ENCODE assay signal across 9 cellular contexts in genomic region chr3:124584552-124585391, GRCh38.
DNase-seq lines count a peak whose midpoint lies in the region; ATAC-seq, FAIRE-seq and TF ChIP-seq lines count a peak whose summit lies in the region.
"Had no signal": no experiment of that assay in that cellular context is flagged by ENCODE, and none has a peak within 500 bp of the region (broad histone marks: within the 10 kb centered on the region; RNA-seq: fewer than 3 reads in every experiment).

No MANE protein-coding gene starts in this region.

- H3K9ac ChIP-seq in GM12878 (ENCODE audit: control insufficient read depth, insufficient read depth, low read length) = no peak overlapping the region
- H3K9ac ChIP-seq in skeletal muscle tissue (ENCODE audit: low read depth in 1 of 3, low read length in 3 of 3) = peak overlapping the region; percentile 82 to 90 (median 89)

- no peak for FAIRE-seq in GM12878 (lab: Jason Lieb, UNC)
- FAIRE-seq: A204.1 had no signal

- peak overlapping the region; percentile 72 to 88 (median 84) for H3K4me3 Mint-ChIP-seq in immature natural killer cell

- H3K27me3 ChIP-seq in GM12878 (replicated peaks in 1 of 2; ENCODE audit: control insufficient read depth in 2 of 2, insufficient read depth in 2 of 2, low read length in 1 of 2) = peaks cover 3 to 10% of the 10 kb centered on the region in 2 experiments; a peak in 2 of 4 replicates
- H3K27me3 ChIP-seq in skeletal muscle tissue (ENCODE audit: control insufficient read depth in 3 of 3, insufficient read depth in 3 of 3, low read length in 3 of 3) = peaks cover 0 to 3% (median 0%) of the 10 kb centered on the region in 3 donors

- no peaks in the 10 kb centered on the region for H4K20me1 ChIP-seq in GM12878 (ENCODE audit: control insufficient read depth, insufficient read depth)

- SMC1A ChIA-PET in GM12878 (lab: Charles Lee; ENCODE audit: uncharacterized antibody, unreplicated experiment) = interaction anchor here (0.7 to 3.6 kb wide), 11 partner anchors 13 to 105 kb away, joined by 3 to 19 read pairs (median 3); no protein-coding TSS in a partner anchor

- peak; percentile 73 for ATAC-seq in GM12878
- ATAC-seq in GM19328 (IDR thresholded peaks at IDR 0.05; ENCODE audit: unreplicated experiment) = no peak

- RAD21 ChIA-PET in GM12878 (lab: Charles Lee; ENCODE audit: unreplicated experiment) = interaction anchor here (1.2 to 6.0 kb wide), 6 partner anchors 8 to 63 kb away, joined by 3 to 21 read pairs (median 8); no protein-coding TSS in a partner anchor

- CTCF ChIA-PET in GM12878 (lab: Yijun Ruan, JAX) = interaction anchor here (0.6 to 2.4 kb wide), 6 partner anchors 8 to 102 kb away, joined by 3 to 7 read pairs (median 3); no protein-coding TSS in a partner anchor

- H3K4me1 ChIP-seq in GM12878 (ENCODE audit: control insufficient read depth, insufficient read depth, low read length) = peaks cover 7% of the 10 kb centered on the region
- peaks cover 17 to 39% (median 21%) of the 10 kb centered on the region in 3 donors for H3K4me1 ChIP-seq in skeletal muscle tissue (ENCODE audit: control insufficient read depth in 3 of 3, insufficient read depth in 3 of 3, low read length in 3 of 3)

- H3K27me3 Mint-ChIP-seq in immature natural killer cell (ENCODE audit: low read depth in 3 of 3) = peaks cover 5 to 30% (median 17%) of the 10 kb centered on the region in 3 donors

- BruUV-seq in GM12878 (replicated peaks; lab: Mats Ljungman, UMichigan) = no TSS peak

- 20% methylated on average over 43 of the region's 59 CpGs for WGBS in GM12878 (ENCODE audit: insufficient coverage, insufficient replicate concordance, low lambda C conversion rate, missing lambda C conversion rate)

- no peak for TF ChIP-seq EP300 in GM12878 (IDR thresholded peaks at IDR 0.05; ENCODE audit: borderline replicate concordance in 1 of 2, control insufficient read depth in 1 of 2, low read depth in 2 of 2, low read length in 2 of 2)

- DNase-seq in NCI-H1436 (lab: John Stamatoyannopoulos, UW) (peak; percentile 10), NCI-H1436 treated with DMSO at 0.1 percent for 48 hours (lab: John Stamatoyannopoulos, UW) (no peak), SK-MEL-5 (ENCODE audit: low read depth, low spot score) (peak; percentile 53), GM12878 (ENCODE audit: low read depth, low spot score) (no peak), immature natural killer cell (peak; percentile 20 to 29 (median 22)), NCI-H1092 treated with DMSO at 0.1 percent for 48 hours (lab: John Stamatoyannopoulos, UW) (no peak)

- H3K36me3 ChIP-seq in GM12878 (ENCODE audit: control insufficient read depth in 2 of 2, insufficient read depth in 2 of 2, low read length in 1 of 2) = no peaks in the 10 kb centered on the region
- H3K36me3 ChIP-seq in skeletal muscle tissue (ENCODE audit: control insufficient read depth in 3 of 3, insufficient read depth in 3 of 3, low read length in 3 of 3) = no peaks in the 10 kb centered on the region

- H3K4me1 Mint-ChIP-seq in immature natural killer cell = peaks cover 17 to 20% of the 10 kb centered on the region in 2 donors

- H3K4me3 ChIP-seq in GM12878 (peak overlapping the region; percentile 61; the same call in 1 of the 2 replicates), skeletal muscle tissue (ENCODE audit: low read length in 3 of 3) (peak overlapping the region; percentile 76 to 85 (median 78))

- POLR2A ChIA-PET in GM12878 (lab: Charles Lee) = interaction anchor here (0.7 to 1.4 kb wide), 8 partner anchors 12 to 67 kb away, joined by 3 to 5 read pairs (median 4); no protein-coding TSS in a partner anchor

- H3K27ac ChIP-seq in GM12878 (ENCODE audit: control insufficient read depth, insufficient read depth) (no peak overlapping the region), skeletal muscle tissue (ENCODE audit: low read depth, low read length) (peak overlapping the region; percentile 87)

- no peaks in the 10 kb centered on the region for H3K9me3 Mint-ChIP-seq in immature natural killer cell

- peaks cover 0 to 5% (median 0%) of the 10 kb centered on the region in 3 donors for H3K36me3 Mint-ChIP-seq in immature natural killer cell

- H3K27ac Mint-ChIP-seq in immature natural killer cell = peak overlapping the region in 3 of 6 donors; percentile 28 to 84 (median 45)

- no peak for TF ChIP-seq RAD21 in GM12878 (IDR thresholded peaks at IDR 0.05; ENCODE audit: insufficient read depth, low read depth, low read length)

- intact Hi-C loops in GM12878 (cut with micrococcal nuclease; ENCODE audit: unreplicated experiment) = loop anchor here (5.0 kb wide), 1 partner anchor 68 kb away; no protein-coding TSS in a partner anchor

- H3K9me3 ChIP-seq in GM12878 (replicated peaks; ENCODE audit: control insufficient read depth, insufficient read depth, low read length) = no peaks in the 10 kb centered on the region
- H3K9me3 ChIP-seq in skeletal muscle tissue (ENCODE audit: control insufficient read depth in 3 of 3, low read length in 3 of 3) = no peaks in the 10 kb centered on the region

- H3K4me2 ChIP-seq in GM12878 (ENCODE audit: control insufficient read depth, insufficient read depth) = peak overlapping the region; percentile 49

- in situ Hi-C loops in SK-MEL-5 (cut with HindIII; ENCODE audit: low pct_unique_long_range_greater_than_20kb, low sequenced_read_pairs) (no loop called here), GM12878 (cut with MboI) (no loop called here)

- TF ChIP-seq CTCF in GM12878 (IDR thresholded peaks at IDR 0.05 in 2 of 3, conservative IDR thresholded peaks at IDR 0.05 in 1 of 3; ENCODE audit: control insufficient read depth in 2 of 3, extremely low read depth in 1 of 3, insufficient read depth in 1 of 3, low read depth in 3 of 3, low read length in 3 of 3) = no peak

- H3K79me2 ChIP-seq in GM12878 (ENCODE audit: control insufficient read depth, insufficient read depth, low read length) = no peaks in the 10 kb centered on the region

- TF ChIP-seq POLR2A in GM12878 (IDR thresholded peaks at IDR 0.05; ENCODE audit: low read depth, low read length) = no peak

- peak overlapping the region; percentile 43; the same call in 1 of the 2 replicates for H2AFZ ChIP-seq in GM12878 (ENCODE audit: control insufficient read depth, low read depth, low read length)

TF ChIP-seq in GM12878, 131 proteins besides CTCF, POLR2A, EP300 and RAD21:
- no peak for TF ChIP-seq ASH2L (IDR thresholded peaks at IDR 0.05; ENCODE audit: borderline replicate concordance, low read depth)
- TF ChIP-seq IKZF1 (conservative IDR thresholded peaks at IDR 0.05) = peak; percentile 70
- TF ChIP-seq SUZ12 (IDR thresholded peaks at IDR 0.05; ENCODE audit: unreplicated experiment) = peak; percentile 71
- 0 out of 2 replicates have a peak, but pooled peaks have one; percentile 35 for TF ChIP-seq HDGF (IDR thresholded peaks at IDR 0.05)
- TF ChIP-seq ZNF687 (IDR thresholded peaks at IDR 0.05) = peak; percentile 45; the same call in 1 of the 2 replicates
- peak; percentile 23 to 45; a peak in 1 of 4 replicates for TF ChIP-seq IKZF2 (IDR thresholded peaks at IDR 0.05)
- no peak for TF ChIP-seq WRNIP1 (IDR thresholded peaks at IDR 0.05; ENCODE audit: borderline replicate concordance, low read depth, low read length)
- TF ChIP-seq NBN (IDR thresholded peaks at IDR 0.05) = 0 out of 2 replicates have a peak, but pooled peaks have one; percentile 23
- TF ChIP-seq SUPT20H (IDR thresholded peaks at IDR 0.05; ENCODE audit: borderline replicate concordance, control insufficient read depth, low read depth, low read length) = no peak
- peak; percentile 44; the same call in 1 of the 2 replicates for TF ChIP-seq MLLT1 (IDR thresholded peaks at IDR 0.05)
TF ChIP-seq in GM12878: peak in this region for 7.

Comparison
In these comparisons a context has a peak if more than half of its experiments do, and no peak if none do; other contexts are left out.
1. DNase-seq: peak in NCI-H1436 (single experiment), SK-MEL-5 (single experiment) and immature natural killer cell (3 of 3); none in NCI-H1436 treated with DMSO at 0.1 percent for 48 hours (single experiment), GM12878 (single experiment) and NCI-H1092 treated with DMSO at 0.1 percent for 48 hours (single experiment).